ENCODE assay signal across 19 cellular contexts in genomic region chr13:72160977-72161376, GRCh38.
"Had no signal": no experiment of that assay in that cellular context is flagged by ENCODE, and none has a peak within 500 bp of the region (broad histone marks: within the 10 kb centered on the region; RNA-seq: fewer than 3 reads in every experiment).

No MANE protein-coding gene starts in this region.

- DNase-seq: occipital lobe; ovary; posterior cingulate gyrus; psoas muscle; right cardiac atrium; right lobe of liver; sigmoid colon; small intestine; stimulated activated CD4-positive, alpha-beta T cell treated with anti-CD3 and anti-CD28 coated beads, Interleukin-15, amount 100 ng/mL, for 24 hours; stimulated activated CD4-positive, alpha-beta T cell treated with anti-CD3 and anti-CD28 coated beads, Interleukin-2, amount 100 ng/mL, for 24 hours; stimulated activated CD4-positive, alpha-beta T cell treated with anti-CD3 and anti-CD28 coated beads, Interleukin-2, amount 100 ng/mL, for 48 hours; stimulated activated CD4-positive, alpha-beta T cell treated with anti-CD3 and anti-CD28 coated beads, Interleukin-4, amount 100 ng/mL, for 24 hours; stimulated activated naive B cell treated with anti-CD40 and anti-IgM and Interleukin-4, amounts not matched to agents 10 μg/mL and 1 μg/mL and 100 μg/mL, for 72 hours; stimulated activated naive CD4-positive, alpha-beta T cell treated with Interleukin-2 at 50 U/mL for 16 hours; stomach; thyroid gland; trophoblast cell; upper lobe of left lung had no signal

- ATAC-seq: psoas muscle; right cardiac atrium; right lobe of liver; stimulated activated effector memory CD8-positive, alpha-beta T cell treated with anti-CD3 and anti-CD28 coated beads, Interleukin-12 subunit alpha, Interleukin-12 subunit beta, amount 100 ng/mL, for 72 hours; stimulated activated naive B cell treated with anti-CD40 and anti-IgM and Interleukin-4, amounts not matched to agents 10 μg/mL and 1 μg/mL and 100 μg/mL, for 72 hours had no signal
